23 cellular contexts compared by ENCODE assay signal in genomic region chr16:11020792-11021440, GRCh38.
DNase-seq lines count a peak whose midpoint lies in the region; ATAC-seq and TF ChIP-seq lines count a peak whose summit lies in the region.
"Had no signal": no experiment of that assay in that cellular context is flagged by ENCODE, and none has a peak within 500 bp of the region (broad histone marks: within the 10 kb centered on the region; RNA-seq: fewer than 3 reads in every experiment).

No MANE protein-coding gene starts in this region.

- H3K36me3 Mint-ChIP-seq in activated CD8-positive, alpha-beta T cell treated with anti-CD3 and anti-CD28 coated beads, Interleukin-2, amount 10 ng/mL, durations not matched to agents 7 days and 5 days (ENCODE audit: low read depth): peaks cover 63% of the 10 kb centered on the region
- H3K36me3 Mint-ChIP-seq in activated CD8-positive, alpha-beta T cell treated with anti-CD3 and anti-CD28 coated beads for 36 hours (ENCODE audit: low read depth): peaks cover 34% of the 10 kb centered on the region
- peaks cover 40% of the 10 kb centered on the region for H3K36me3 Mint-ChIP-seq in endothelial cell (ENCODE audit: low read depth, unreplicated experiment)

- CTCF ChIA-PET in activated CD8-positive, alpha-beta T cell treated with anti-CD3 and anti-CD28 coated beads, Interleukin-2, amount 10 ng/mL, durations not matched to agents 7 days and 5 days (lab: Charles Lee): interaction anchor here (1.5 kb wide), 1 partner anchor 57 kb away, joined by 5 read pairs; no protein-coding TSS in a partner anchor
- CTCF ChIA-PET in activated CD8-positive, alpha-beta T cell treated with anti-CD3 and anti-CD28 coated beads for 36 hours (lab: Charles Lee): interaction anchor here (0.6 to 1.0 kb wide), 3 partner anchors 50 to 234 kb away, joined by 3 read pairs; no protein-coding TSS in a partner anchor

- H3K27me3 Mint-ChIP-seq in activated CD8-positive, alpha-beta T cell treated with anti-CD3 and anti-CD28 coated beads, Interleukin-2, amount 10 ng/mL, durations not matched to agents 7 days and 5 days (ENCODE audit: low read depth): no peaks in the 10 kb centered on the region
- H3K27me3 Mint-ChIP-seq in activated CD8-positive, alpha-beta T cell treated with anti-CD3 and anti-CD28 coated beads for 36 hours: no peaks in the 10 kb centered on the region
- no peaks in the 10 kb centered on the region for H3K27me3 Mint-ChIP-seq in endothelial cell (ENCODE audit: unreplicated experiment)
- H3K27me3 Mint-ChIP-seq: activated CD4-positive, alpha-beta memory T cell treated with anti-CD3 and anti-CD28 coated beads for 36 hours; effector memory CD8-positive, alpha-beta T cell had no signal

- no peak for TF ChIP-seq POLR2A in erythroblast (IDR thresholded peaks at IDR 0.05; ENCODE audit: low read length)

- POLR2A ChIA-PET in activated CD8-positive, alpha-beta T cell treated with anti-CD3 and anti-CD28 coated beads, Interleukin-2, amount 10 ng/mL, durations not matched to agents 7 days and 5 days (lab: Charles Lee): no interaction called here
- POLR2A ChIA-PET in activated CD8-positive, alpha-beta T cell treated with anti-CD3 and anti-CD28 coated beads for 36 hours (lab: Charles Lee): no interaction called here

- H3K4me3 Mint-ChIP-seq in activated CD8-positive, alpha-beta T cell treated with anti-CD3 and anti-CD28 coated beads, Interleukin-2, amount 10 ng/mL, durations not matched to agents 7 days and 5 days: no peak overlapping the region
- no peak overlapping the region for H3K4me3 Mint-ChIP-seq in activated CD8-positive, alpha-beta T cell treated with anti-CD3 and anti-CD28 coated beads for 36 hours
- H3K4me3 Mint-ChIP-seq in endothelial cell (ENCODE audit: unreplicated experiment): peak overlapping the region; percentile 58
- H3K4me3 Mint-ChIP-seq: activated CD4-positive, alpha-beta memory T cell treated with anti-CD3 and anti-CD28 coated beads for 36 hours; effector memory CD8-positive, alpha-beta T cell had no signal

- DNase-seq in activated CD8-positive, alpha-beta T cell treated with anti-CD3 and anti-CD28 coated beads, Interleukin-2, amount 10 ng/mL, durations not matched to agents 7 days and 5 days: no peak
- no peak for DNase-seq in activated CD8-positive, alpha-beta T cell treated with anti-CD3 and anti-CD28 coated beads for 36 hours
- DNase-seq in OCI-M1 (lab: John Stamatoyannopoulos, UW) (peak; percentile 4), endothelial cell (ENCODE audit: low spot score) (no peak), sciatic nerve (ENCODE audit: low spot score) (no peak), NCI-H524 (lab: John Stamatoyannopoulos, UW) (no peak), erythroblast (lab: John Stamatoyannopoulos, UW) (no peak), NCI-H2196 treated with DMSO at 0.1 percent for 48 hours (lab: John Stamatoyannopoulos, UW; ENCODE audit: unreplicated experiment) (no peak)
- DNase-seq: activated CD4-positive, alpha-beta memory T cell treated with anti-CD3 and anti-CD28 coated beads for 36 hours; activated CD4-positive, CD25-positive, alpha-beta regulatory T cell; activated naive CD4-positive, alpha-beta T cell; activated T-cell treated with anti-CD3 and anti-CD28 coated beads, Interleukin-2, amount 50 U/mL, for 1 hour; Caco-2; DND-41; effector memory CD8-positive, alpha-beta T cell; esophagus squamous epithelium; Kasumi-1; NCI-H187 treated with DMSO at 0.1 percent for 48 hours; NCI-H774; stimulated activated CD4-positive, alpha-beta T cell treated with anti-CD3 and anti-CD28 coated beads, Interleukin-1b, Interleukin-23, amount 100 ng/mL, for 48 hours; substantia nigra; T-helper 9 cell had no signal

- H3K9me3 Mint-ChIP-seq in activated CD8-positive, alpha-beta T cell treated with anti-CD3 and anti-CD28 coated beads, Interleukin-2, amount 10 ng/mL, durations not matched to agents 7 days and 5 days (ENCODE audit: insufficient read depth): peaks cover 7% of the 10 kb centered on the region
- H3K9me3 Mint-ChIP-seq in activated CD8-positive, alpha-beta T cell treated with anti-CD3 and anti-CD28 coated beads for 36 hours: peaks cover 2% of the 10 kb centered on the region
- H3K9me3 Mint-ChIP-seq in endothelial cell (ENCODE audit: unreplicated experiment): no peaks in the 10 kb centered on the region

- peaks cover 41% of the 10 kb centered on the region for H3K4me1 Mint-ChIP-seq in activated CD8-positive, alpha-beta T cell treated with anti-CD3 and anti-CD28 coated beads, Interleukin-2, amount 10 ng/mL, durations not matched to agents 7 days and 5 days (ENCODE audit: low read depth)
- peaks cover 24% of the 10 kb centered on the region for H3K4me1 Mint-ChIP-seq in activated CD8-positive, alpha-beta T cell treated with anti-CD3 and anti-CD28 coated beads for 36 hours (ENCODE audit: low read depth)
- H3K4me1 Mint-ChIP-seq in endothelial cell (ENCODE audit: unreplicated experiment): peaks cover 14% of the 10 kb centered on the region

- TF ChIP-seq CTCF in activated CD8-positive, alpha-beta T cell treated with anti-CD3 and anti-CD28 coated beads for 36 hours (IDR thresholded peaks at IDR 0.05): no peak
- no peak for TF ChIP-seq CTCF in endothelial cell (IDR thresholded peaks at IDR 0.05; ENCODE audit: unreplicated experiment)

- no peak for ATAC-seq in activated CD8-positive, alpha-beta T cell treated with anti-CD3 and anti-CD28 coated beads, Interleukin-2, amount 10 ng/mL, durations not matched to agents 7 days and 5 days
- ATAC-seq in activated CD8-positive, alpha-beta T cell treated with anti-CD3 and anti-CD28 coated beads for 36 hours: no peak
- ATAC-seq in sciatic nerve: peak; percentile 84
- ATAC-seq: effector memory CD8-positive, alpha-beta T cell; GM12878 had no signal

- intact Hi-C loops in activated CD8-positive, alpha-beta T cell treated with anti-CD3 and anti-CD28 coated beads for 36 hours (cut with micrococcal nuclease): no loop called here
- intact Hi-C loops in sciatic nerve (cut with DNase I): no loop called here

- H3K27ac Mint-ChIP-seq in activated CD8-positive, alpha-beta T cell treated with anti-CD3 and anti-CD28 coated beads, Interleukin-2, amount 10 ng/mL, durations not matched to agents 7 days and 5 days: peak overlapping the region; percentile 7
- no peak overlapping the region for H3K27ac Mint-ChIP-seq in activated CD8-positive, alpha-beta T cell treated with anti-CD3 and anti-CD28 coated beads for 36 hours
- H3K27ac Mint-ChIP-seq in endothelial cell (ENCODE audit: unreplicated experiment): peak overlapping the region; percentile 58
- H3K27ac Mint-ChIP-seq: activated CD4-positive, alpha-beta memory T cell treated with anti-CD3 and anti-CD28 coated beads for 36 hours; effector memory CD8-positive, alpha-beta T cell had no signal
